In the genomic region with DNA sequence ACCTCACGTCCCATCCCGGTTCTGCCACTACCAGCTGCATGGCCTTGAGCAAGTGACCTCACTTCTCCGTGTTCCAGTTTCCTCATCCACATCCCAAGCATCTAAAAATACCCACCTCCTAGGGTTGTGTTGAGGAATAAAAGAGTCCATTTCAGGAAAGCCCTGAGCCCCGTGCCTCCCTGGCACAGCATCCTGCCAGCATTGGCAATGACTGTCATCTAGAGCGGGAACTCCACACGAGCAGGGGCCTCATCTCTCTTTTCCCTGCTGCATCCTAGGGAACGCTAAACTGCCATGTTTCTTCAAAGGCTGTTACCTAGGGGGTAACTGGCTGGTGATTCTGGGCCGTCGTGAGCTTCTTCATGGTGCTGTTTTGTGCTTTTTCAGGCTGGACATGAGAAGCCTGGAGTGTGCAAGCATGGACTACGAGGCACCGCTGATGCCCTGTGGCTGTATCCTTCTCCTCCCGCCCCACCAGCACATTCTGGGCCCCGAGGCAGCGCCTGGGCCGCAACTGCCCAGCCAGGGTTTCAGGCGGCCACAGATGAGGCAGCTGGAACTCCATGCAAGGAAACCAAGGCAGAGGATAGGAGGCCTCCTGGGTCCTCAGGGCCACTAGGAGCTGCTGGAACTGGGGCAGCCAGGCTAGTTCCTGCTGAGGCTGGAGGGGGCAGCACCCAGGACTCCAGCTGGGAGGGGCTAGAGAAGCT, we compare ENCODE assay signal across 19 cellular contexts.
A peak's percentile ranks its signal among the peaks of the same experiment; 100 is the strongest.
DNase-seq lines count a peak whose midpoint lies in the region; TF ChIP-seq lines count a peak whose summit lies in the region.
"Had no signal": no experiment of that assay in that cellular context is flagged by ENCODE, and none has a peak within 500 bp of the region (broad histone marks: within the 10 kb centered on the region; RNA-seq: fewer than 3 reads in every experiment).

No MANE protein-coding gene starts in this region.

- H3K36me3 ChIP-seq in thyroid gland (peaks cover 0 to 25% of the 10 kb centered on the region in 2 donors), breast epithelium (no peaks in the 10 kb centered on the region)

- H3K27me3 Mint-ChIP-seq in chondrocyte (ENCODE audit: low read depth) (no peaks in the 10 kb centered on the region), nephron (ENCODE audit: low read depth) (peaks cover 3% of the 10 kb centered on the region)
- H3K27me3 Mint-ChIP-seq: CD4-positive, alpha-beta memory T cell had no signal

- DNase-seq in RPMI7951 (ENCODE audit: low read depth) = peak; percentile 54
- peak; percentile 54 for DNase-seq in chondrocyte (ENCODE audit: low spot score)
- DNase-seq in thyroid gland = peak; percentile 36 to 42
- DNase-seq in breast epithelium (ENCODE audit: low spot score in 2 of 2) = no peak
- no peak for DNase-seq in GDM1 (lab: John Stamatoyannopoulos, UW)
- DNase-seq in stimulated activated naive CD4-positive, alpha-beta T cell treated with Interleukin-2 at 50 U/mL for 16 hours (lab: John Stamatoyannopoulos, UW) = no peak
- DNase-seq: CD4-positive, alpha-beta memory T cell; DND-41; GF-D8; GOT3; MV-4-11; NCI-H1417 treated with DMSO at 0.1 percent for 48 hours; NCI-H2029 treated with DMSO at 0.1 percent for 48 hours; NCI-H2227 treated with DMSO at 0.1 percent for 48 hours; NCI-H526 treated with DMSO at 0.1 percent for 48 hours; NK-92 treated with Interleukin-12 subunit alpha and Interleukin-12 subunit beta, amount 100 ng/mL, for 24 hours; OCI-M1; SHP77 had no signal

- no peak overlapping the region for H3K4me3 Mint-ChIP-seq in chondrocyte (ENCODE audit: unreplicated experiment)
- no peak overlapping the region for H3K4me3 Mint-ChIP-seq in nephron
- H3K4me3 Mint-ChIP-seq: CD4-positive, alpha-beta memory T cell had no signal

- peaks cover 26% of the 10 kb centered on the region for H3K4me1 Mint-ChIP-seq in chondrocyte (ENCODE audit: low read depth)
- H3K4me1 Mint-ChIP-seq in nephron = peaks cover 19% of the 10 kb centered on the region
- H3K4me1 Mint-ChIP-seq: CD4-positive, alpha-beta memory T cell had no signal

- H3K9me3 Mint-ChIP-seq in chondrocyte (ENCODE audit: low read depth) (no peaks in the 10 kb centered on the region), nephron (no peaks in the 10 kb centered on the region)
- H3K9me3 Mint-ChIP-seq: CD4-positive, alpha-beta memory T cell had no signal

- WGBS in thyroid gland, 2 donors = 96% methylated on average over 16 of the region's 16 CpGs

- no peak overlapping the region for H3K27ac Mint-ChIP-seq in chondrocyte (ENCODE audit: unreplicated experiment)
- H3K27ac Mint-ChIP-seq in nephron = peak overlapping the region in 2 of 3 experiments; percentile 61 to 78
- H3K27ac Mint-ChIP-seq: CD4-positive, alpha-beta memory T cell had no signal

- intact Hi-C loops in thyroid gland (cut with DNase I) = no loop called here
- intact Hi-C loops in breast epithelium (cut with DNase I; ENCODE audit: low total_unique reads) = no loop called here

- H3K9me3 ChIP-seq in thyroid gland (no peaks in the 10 kb centered on the region), breast epithelium (no peaks in the 10 kb centered on the region)

- TF ChIP-seq POLR2A in thyroid gland (IDR thresholded peaks at IDR 0.05) (no peak), breast epithelium (IDR thresholded peaks at IDR 0.05) (no peak)

- no peaks in the 10 kb centered on the region for H3K27me3 ChIP-seq in thyroid gland
- no peaks in the 10 kb centered on the region for H3K27me3 ChIP-seq in breast epithelium

- H3K4me3 ChIP-seq in thyroid gland (replicated peaks in 1 of 3) (no peak overlapping the region), breast epithelium (no peak overlapping the region)

- peaks cover 0 to 17% of the 10 kb centered on the region in 2 donors for H3K4me1 ChIP-seq in thyroid gland
- H3K4me1 ChIP-seq in breast epithelium = no peaks in the 10 kb centered on the region

- H3K36me3 Mint-ChIP-seq in chondrocyte (ENCODE audit: low read depth) = peaks cover 1% of the 10 kb centered on the region
- H3K36me3 Mint-ChIP-seq in nephron (ENCODE audit: low read depth) = peaks cover 24% of the 10 kb centered on the region

- peak overlapping the region in 1 of 3 donors; percentile 62 for H3K27ac ChIP-seq in thyroid gland
- H3K27ac ChIP-seq in breast epithelium = no peak overlapping the region

- TF ChIP-seq CTCF in chondrocyte (IDR thresholded peaks at IDR 0.05) (no peak), nephron (IDR thresholded peaks at IDR 0.05; ENCODE audit: unreplicated experiment in 3 of 3) (no peak), thyroid gland (IDR thresholded peaks at IDR 0.05) (no peak), breast epithelium (IDR thresholded peaks at IDR 0.05) (no peak)

Comparison
In these comparisons a context has a peak if more than half of its experiments do, and no peak if none do; other contexts are left out.
1. DNase-seq: peak in RPMI7951 (single experiment), chondrocyte (single experiment) and thyroid gland (2 of 2); none in breast epithelium (0 of 2), GDM1 (single experiment) and stimulated activated naive CD4-positive, alpha-beta T cell treated with Interleukin-2 at 50 U/mL for 16 hours (single experiment).